Comparison of ENCODE assay signal across 8 cellular contexts in genomic region chr17:63675231-63675606, GRCh38. TPM values are rescaled to one million over a fixed set of nuclear protein-coding genes. Genes with fewer than 3 reads are reported as not detected.
DNase-seq lines count a peak whose midpoint lies in the region; ATAC-seq and TF ChIP-seq lines count a peak whose summit lies in the region.

No MANE protein-coding gene starts in this region.

- H3K27ac Mint-ChIP-seq in neural progenitor cell: no peak overlapping the region

- no peak for ATAC-seq in GM21786 (IDR thresholded peaks at IDR 0.05; ENCODE audit: unreplicated experiment)

- H3K4me1 ChIP-seq in BE2C (peaks cover 26% of the 10 kb centered on the region), SK-N-SH (ENCODE audit: control insufficient read depth in 1 of 2, insufficient read depth in 2 of 2, low read depth in 1 of 2, low read length in 1 of 2) (peaks cover 26 to 37% of the 10 kb centered on the region in 2 experiments), esophagus squamous epithelium (peaks cover 6 to 31% (median 18%) of the 10 kb centered on the region in 3 donors), neural progenitor cell (peaks cover 9% of the 10 kb centered on the region)

- peak overlapping the region; percentile 30 for H3K4me3 Mint-ChIP-seq in neural progenitor cell

- POLR2A ChIA-PET in SK-N-SH (lab: Yijun Ruan, JAX): interaction anchor here (0.6 to 3.0 kb wide), 8 partner anchors 9 to 243 kb away, joined by 3 to 36 read pairs (median 8); partner anchors contain the start of gene MAP3K3
- POLR2A ChIA-PET in GM10248 (lab: Yijun Ruan, JAX): no interaction called here

- H3K27me3 Mint-ChIP-seq in neural progenitor cell (ENCODE audit: insufficient read depth, low read depth): peaks cover 4% of the 10 kb centered on the region

- no peak for TF ChIP-seq RAD21 in SK-N-SH (IDR thresholded peaks at IDR 0.05; ENCODE audit: low read length)

- H3F3A ChIP-seq in SK-N-SH (replicated peaks; ENCODE audit: insufficient read depth) (peaks cover 20% of the 10 kb centered on the region), neural progenitor cell (ENCODE audit: low read depth) (peaks cover 3% of the 10 kb centered on the region)

- H3K9me3 Mint-ChIP-seq in neural progenitor cell: no peaks in the 10 kb centered on the region

- peak overlapping the region; percentile 39 for H3K4me3 ChIP-seq in BE2C (ENCODE audit: low read depth, low read length)
- peak overlapping the region in 1 of 2 experiments; percentile 45; a peak in 2 of 4 replicates for H3K4me3 ChIP-seq in SK-N-SH (ENCODE audit: low read depth in 2 of 2, low read length in 1 of 2)
- H3K4me3 ChIP-seq in esophagus squamous epithelium: peak overlapping the region in 1 of 4 donors; percentile 12
- H3K4me3 ChIP-seq in neural progenitor cell: no peak overlapping the region

- TF ChIP-seq POLR2A in esophagus squamous epithelium (IDR thresholded peaks at IDR 0.05): no peak

- H3K4me2 ChIP-seq in SK-N-SH (peak overlapping the region; percentile 80), neural progenitor cell (no peak overlapping the region)

- no peaks in the 10 kb centered on the region for H3K9me2 ChIP-seq in SK-N-SH

- peaks cover 32% of the 10 kb centered on the region for H3K4me1 Mint-ChIP-seq in neural progenitor cell

- WGBS in SK-N-SH (ENCODE audit: low lambda C conversion rate): 28% methylated on average over 4 of the region's 4 CpGs
- 32 to 34% methylated on average over 4 of the region's 4 CpGs for WGBS in esophagus squamous epithelium, 2 donors

- H4K20me1 ChIP-seq in SK-N-SH (ENCODE audit: insufficient read depth) (peaks cover 4% of the 10 kb centered on the region; the same call in 1 of the 2 replicates), neural progenitor cell (ENCODE audit: low read depth) (peaks cover 6% of the 10 kb centered on the region)

- peak overlapping the region; percentile 43; the same call in 1 of the 2 replicates for H2AFZ ChIP-seq in SK-N-SH (ENCODE audit: low read depth)
- H2AFZ ChIP-seq in neural progenitor cell (replicated peaks): no peak overlapping the region

- no peaks in the 10 kb centered on the region for H3K9me3 ChIP-seq in BE2C
- no peaks in the 10 kb centered on the region for H3K9me3 ChIP-seq in SK-N-SH
- no peaks in the 10 kb centered on the region for H3K9me3 ChIP-seq in esophagus squamous epithelium
- H3K9me3 ChIP-seq in neural progenitor cell (ENCODE audit: low read depth): no peaks in the 10 kb centered on the region

- H3K36me3 Mint-ChIP-seq in neural progenitor cell: peaks cover 18% of the 10 kb centered on the region

- intact Hi-C loops in esophagus squamous epithelium (cut with DNase I): no loop called here

- in situ Hi-C loops in KBM-7 (cut with MboI; ENCODE audit: low pct_unique_long_range_greater_than_20kb, low sequenced_read_pairs): no loop called here

- no peak for DNase-seq in BE2C
- peak; percentile 35 for DNase-seq in SK-N-SH
- DNase-seq in esophagus squamous epithelium (lab: John Stamatoyannopoulos, UW): no peak
- no peak for DNase-seq in neural progenitor cell (ENCODE audit: low spot score)
- DNase-seq in GM10248 (ENCODE audit: extremely low spot score): no peak
- no peak for DNase-seq in NCI-H446 treated with DMSO at 0.1 percent for 48 hours (lab: John Stamatoyannopoulos, UW)
- no peak for DNase-seq in KBM-7

- H3K27ac ChIP-seq in SK-N-SH (ENCODE audit: low read depth in 2 of 2, low read length in 1 of 2): peak overlapping the region; percentile 65 to 97
- H3K27ac ChIP-seq in esophagus squamous epithelium: peak overlapping the region; percentile 49 to 75 (median 56)
- no peak overlapping the region for H3K27ac ChIP-seq in neural progenitor cell

- peak overlapping the region; percentile 21 for H3K9ac ChIP-seq in SK-N-SH
- H3K9ac ChIP-seq in neural progenitor cell: no peak overlapping the region

- TF ChIP-seq CTCF in BE2C (IDR thresholded peaks at IDR 0.05; ENCODE audit: low read depth, low read length) (no peak), SK-N-SH (IDR thresholded peaks at IDR 0.05) (no peak), esophagus squamous epithelium (IDR thresholded peaks at IDR 0.05) (no peak), neural progenitor cell (IDR thresholded peaks at IDR 0.05) (no peak), GM10248 (IDR thresholded peaks at IDR 0.05; ENCODE audit: control extremely low read depth, extremely low read depth, low read depth, missing control alignments) (no peak)

- CTCF ChIA-PET in SK-N-SH (lab: Yijun Ruan, JAX): interaction anchor here (0.8 to 17.5 kb wide), 18 partner anchors 8 to 593 kb away, joined by 3 to 233 read pairs (median 3); no protein-coding TSS in a partner anchor
- CTCF ChIA-PET in GM10248 (lab: Yijun Ruan, JAX): interaction anchor here (0.6 to 4.3 kb wide), 7 partner anchors 9 to 173 kb away, joined by 3 to 21 read pairs (median 6); no protein-coding TSS in a partner anchor

- no peaks in the 10 kb centered on the region for H3K27me3 ChIP-seq in BE2C
- H3K27me3 ChIP-seq in SK-N-SH (ENCODE audit: insufficient read depth): no peaks in the 10 kb centered on the region
- no peaks in the 10 kb centered on the region for H3K27me3 ChIP-seq in esophagus squamous epithelium
- H3K27me3 ChIP-seq in neural progenitor cell: no peaks in the 10 kb centered on the region

- H3K79me2 ChIP-seq in SK-N-SH (ENCODE audit: insufficient read depth): no peaks in the 10 kb centered on the region
- no peaks in the 10 kb centered on the region for H3K79me2 ChIP-seq in neural progenitor cell (ENCODE audit: low read depth)

- no peak for TF ChIP-seq EP300 in SK-N-SH (IDR thresholded peaks at IDR 0.05; ENCODE audit: borderline replicate concordance in 1 of 2, low read depth in 1 of 2, low read length in 1 of 2)

- H3K36me3 ChIP-seq in BE2C: peaks cover 13% of the 10 kb centered on the region
- peaks cover 3 to 23% of the 10 kb centered on the region in 2 experiments for H3K36me3 ChIP-seq in SK-N-SH (replicated peaks in 1 of 2; ENCODE audit: control insufficient read depth in 1 of 2, insufficient read depth in 2 of 2, low read length in 1 of 2)
- H3K36me3 ChIP-seq in esophagus squamous epithelium: peaks cover 0 to 75% (median 4%) of the 10 kb centered on the region in 3 donors
- no peaks in the 10 kb centered on the region for H3K36me3 ChIP-seq in neural progenitor cell

TF ChIP-seq in SK-N-SH, 30 proteins besides CTCF, POLR2A, EP300 and RAD21 (continues in another document):
- TF ChIP-seq GATA2 (CRISPR knock-in tag; IDR thresholded peaks at IDR 0.05) (no peak), YY1 (IDR thresholded peaks at IDR 0.05; ENCODE audit: low read depth) (no peak), ELF1 (IDR thresholded peaks at IDR 0.05) (no peak), TCF12 (IDR thresholded peaks at IDR 0.05) (no peak), JUND (IDR thresholded peaks at IDR 0.05) (no peak), ZBTB33 (IDR thresholded peaks at IDR 0.05; ENCODE audit: borderline replicate concordance, low read depth) (no peak), TEAD4 (IDR thresholded peaks at IDR 0.05; ENCODE audit: borderline replicate concordance, insufficient read depth) (no peak), PBX3 (IDR thresholded peaks at IDR 0.05) (no peak), NFIC (IDR thresholded peaks at IDR 0.05; ENCODE audit: borderline replicate concordance) (no peak), MXI1 (IDR thresholded peaks at IDR 0.05; ENCODE audit: low read depth, low read length) (no peak), USF2 (IDR thresholded peaks at IDR 0.05; ENCODE audit: borderline replicate concordance, low read depth, low read length) (no peak), NRF1 (IDR thresholded peaks at IDR 0.05; ENCODE audit: low read depth, low read length) (no peak)

RNA-seq across cellular contexts. Expression of gene LIMD2, which starts 24.7 kb away (rescaled TPM):
- polyA plus RNA-seq in BE2C (2012; ENCODE audit: insufficient read depth, insufficient read length, low read depth): 128 TPM
- 75.1 and 78.0 TPM in 2 replicates for polyA plus RNA-seq in SK-N-SH (2012; rRNA removed)
- 27.3 and 43.1 TPM in 2 replicates for polyA plus RNA-seq in SK-N-SH (2012; cell fraction: cytosol; rRNA removed)
- polyA plus RNA-seq in SK-N-SH (2012; cell fraction: nucleus; rRNA removed): 273 and 322 TPM in 2 replicates
- 1 to 10 TPM; 1.6 to 8.5 (median 4.7) TPM for total RNA-seq in esophagus squamous epithelium
- total RNA-seq in neural progenitor cell (ENCODE audit: low replicate concordance): 7.0 and 36.9 TPM in 2 replicates

RNA-seq across cellular contexts. Expression of gene MAP3K3, which starts 53.0 kb away (rescaled TPM):
- 44.2 TPM for polyA plus RNA-seq in BE2C (2012; ENCODE audit: insufficient read depth, insufficient read length, low read depth)
- polyA plus RNA-seq in SK-N-SH (2012; rRNA removed): 25.3 and 26.5 TPM in 2 replicates
- 15.0 and 20.6 TPM in 2 replicates for polyA plus RNA-seq in SK-N-SH (2012; cell fraction: cytosol; rRNA removed)
- 50.0 and 60.2 TPM in 2 replicates for polyA plus RNA-seq in SK-N-SH (2012; cell fraction: nucleus; rRNA removed)
- total RNA-seq in esophagus squamous epithelium (10 to 100 TPM; 14.0 to 38.9 (median 18.4) TPM), neural progenitor cell (ENCODE audit: low replicate concordance) (21.6 and 28.8 TPM in 2 replicates)
